ENCODE assay signal across 8 cellular contexts in the genomic region with DNA sequence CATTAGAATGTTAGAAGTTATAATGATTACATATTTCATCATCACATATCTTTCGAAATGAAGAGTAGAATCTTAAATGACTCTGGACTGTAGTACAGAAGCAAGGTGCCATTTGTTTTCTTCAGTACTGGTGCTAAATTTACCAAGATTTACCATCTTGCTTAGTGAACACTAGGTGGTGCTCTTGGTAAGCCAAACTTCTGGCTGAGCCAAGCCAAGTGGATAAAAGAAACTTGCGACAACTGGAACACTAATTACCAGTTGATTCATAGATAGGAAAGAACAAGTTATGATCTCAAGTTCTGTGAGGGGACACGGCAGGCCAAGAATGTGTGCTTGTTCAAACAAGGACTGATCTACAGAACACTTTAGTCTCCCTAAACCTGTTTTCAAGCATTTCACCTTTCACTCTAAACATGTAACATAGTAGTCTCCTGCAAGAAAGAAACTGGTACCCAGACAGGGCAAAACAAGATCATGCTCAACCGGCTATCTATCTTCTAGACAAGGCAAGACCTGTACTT. TPM values are rescaled to one million over a fixed set of nuclear protein-coding genes. Genes with fewer than 3 reads are reported as not detected.
DNase-seq lines count a peak whose midpoint lies in the region; FAIRE-seq and TF ChIP-seq lines count a peak whose summit lies in the region.

No MANE protein-coding gene starts in this region.

- H3K79me2 ChIP-seq in smooth muscle cell (ENCODE audit: low read depth) = no peaks in the 10 kb centered on the region

- peaks cover 16% of the 10 kb centered on the region for H3F3A ChIP-seq in smooth muscle cell (ENCODE audit: low read depth)

- H3K36me3 Mint-ChIP-seq in brain = peaks cover 30% of the 10 kb centered on the region

- H3K4me3 Mint-ChIP-seq in brain = no peak overlapping the region

- TF ChIP-seq CTCF in LNCaP clone FGC (IDR thresholded peaks at IDR 0.05; ENCODE audit: control insufficient read depth, extremely low read depth, insufficient read depth) = peak; percentile 79
- peak; percentile 61 to 95 (median 88) for TF ChIP-seq CTCF in Peyer's patch (IDR thresholded peaks at IDR 0.05)
- peak; percentile 85 to 86 for TF ChIP-seq CTCF in brain (conservative IDR thresholded peaks at IDR 0.05)
- TF ChIP-seq CTCF in smooth muscle cell (IDR thresholded peaks at IDR 0.05; ENCODE audit: borderline replicate concordance, insufficient read depth, poor library complexity, severe bottlenecking) = peak; percentile 79

- H3K36me3 ChIP-seq in Peyer's patch = peaks cover 0 to 2% (median 0%) of the 10 kb centered on the region in 3 donors
- H3K36me3 ChIP-seq in smooth muscle cell (ENCODE audit: low read depth) = no peaks in the 10 kb centered on the region

- H3K4me2 ChIP-seq in smooth muscle cell = no peak overlapping the region

- H4K20me1 ChIP-seq in smooth muscle cell (ENCODE audit: low read depth) = peaks cover 12% of the 10 kb centered on the region

- FAIRE-seq in H54 (lab: Jason Lieb, UNC) = peak; percentile 86

- no peak overlapping the region for H3K27ac ChIP-seq in Peyer's patch
- H3K27ac ChIP-seq in smooth muscle cell (ENCODE audit: low read depth) = peak overlapping the region; percentile 16

- DNase-seq in A172 (ENCODE audit: low spot score) (peak; percentile 78), GF-D8 (lab: John Stamatoyannopoulos, UW) (peak; percentile 40), H54 (ENCODE audit: insufficient read length, low spot score) (no peak), LNCaP clone FGC (ENCODE audit: low read depth) (peak; percentile 53), Peyer's patch (peak in 1 of 3 donors; percentile 55), iPS-NIHi7 (ENCODE audit: extremely low spot score) (peak; percentile 62), smooth muscle cell (lab: John Stamatoyannopoulos, UW; ENCODE audit: unreplicated experiment) (no peak)

- H3K4me1 Mint-ChIP-seq in brain = peaks cover 6% of the 10 kb centered on the region

- H3K27ac Mint-ChIP-seq in brain = peak overlapping the region in 3 of 5 experiments; percentile 44 to 72 (median 63)

- H3K9me3 Mint-ChIP-seq in brain = no peaks in the 10 kb centered on the region

- H3K27me3 ChIP-seq in Peyer's patch (no peaks in the 10 kb centered on the region), smooth muscle cell (ENCODE audit: low read depth) (no peaks in the 10 kb centered on the region)

- 24% methylated on average over 4 of the region's 4 CpGs for WGBS in smooth muscle cell (ENCODE audit: low lambda C conversion rate)

- no peak overlapping the region for H2AFZ ChIP-seq in smooth muscle cell (ENCODE audit: low read depth)

- TF ChIP-seq POLR2A in H54 (IDR thresholded peaks at IDR 0.05; ENCODE audit: low read depth, low read length) = no peak
- TF ChIP-seq POLR2A in Peyer's patch (IDR thresholded peaks at IDR 0.05) = no peak

- H3K27me3 Mint-ChIP-seq in brain = no peaks in the 10 kb centered on the region

- no peak overlapping the region for H3K9ac ChIP-seq in smooth muscle cell (ENCODE audit: low read depth)

- H3K4me1 ChIP-seq in Peyer's patch (no peaks in the 10 kb centered on the region), smooth muscle cell (ENCODE audit: low read depth) (no peaks in the 10 kb centered on the region)

- no peaks in the 10 kb centered on the region for H3K9me3 ChIP-seq in Peyer's patch
- H3K9me3 ChIP-seq in smooth muscle cell (replicated peaks; ENCODE audit: low read depth) = no peaks in the 10 kb centered on the region

- H3K4me3 ChIP-seq in LNCaP clone FGC (ENCODE audit: low read depth, low read length) (no peak overlapping the region), Peyer's patch (no peak overlapping the region), smooth muscle cell (no peak overlapping the region)

RNA-seq across cellular contexts. Expression of a gene that starts 19.8 kb away (rescaled TPM):
- total RNA-seq in A172 (2014; rRNA removed; shearing (Covaris generic)) = 34.4 and 41.7 TPM in 2 replicates
- total RNA-seq in Peyer's patch = 10 to 100 TPM; 18.6 to 27.5 (median 22.7) TPM
- polyA plus RNA-seq in brain (ENCODE audit: insufficient read depth, low read depth, low replicate concordance) = 5.1 TPM
- total RNA-seq in smooth muscle cell = 16.9 and 24.1 TPM in 2 replicates
- 8.7 and 9.6 TPM in 2 replicates for polyA plus RNA-seq in smooth muscle cell

RNA-seq across cellular contexts. Expression of a gene that starts 20.2 kb away (rescaled TPM):
- total RNA-seq in A172 (2014; rRNA removed; shearing (Covaris generic)) = 15.9 and 19.4 TPM in 2 replicates
- total RNA-seq in Peyer's patch (10 to 100 TPM; 14.0 to 19.4 (median 17.4) TPM), smooth muscle cell (15.6 and 19.7 TPM in 2 replicates)
- polyA plus RNA-seq in brain (ENCODE audit: insufficient read depth, low read depth, low replicate concordance) (3.4 TPM), smooth muscle cell (4.2 and 4.3 TPM in 2 replicates)

Comparison
In these comparisons a context has a peak if more than half of its experiments do, and no peak if none do; other contexts are left out.
1. DNase-seq: peak in A172 (single experiment), GF-D8 (single experiment), LNCaP clone FGC (single experiment) and iPS-NIHi7 (single experiment); none in H54 (single experiment) and smooth muscle cell (single experiment).
2. Peak in every context shown above with its lines, with median percentiles within 50 percentile points of each other: CTCF ChIP-seq.